23 cellular contexts compared by ENCODE assay signal in genomic region chr5:31095796-31096195, GRCh38.
"Had no signal": no experiment of that assay in that cellular context is flagged by ENCODE, and none has a peak within 500 bp of the region (broad histone marks: within the 10 kb centered on the region; RNA-seq: fewer than 3 reads in every experiment).

No MANE protein-coding gene starts in this region.

- DNase-seq: activated CD4-positive, alpha-beta T cell treated with anti-CD3 and anti-CD28 coated beads for 4 hours; activated CD4-positive, alpha-beta T cell treated with anti-CD3 and anti-CD28 coated beads, Interleukin-2, amount 50 U/mL, for 4 hours; activated CD8-positive, alpha-beta memory T cell treated with anti-CD3 and anti-CD28 coated beads, Interleukin-2, amount 50 U/mL, for 48 hours; activated CD8-positive, alpha-beta T cell treated with anti-CD3 and anti-CD28 coated beads, Interleukin-2, amount 10 ng/mL, durations not matched to agents 7 days and 5 days; activated naive CD4-positive, alpha-beta T cell treated with anti-CD3 and anti-CD28 coated beads, Interleukin-2, amount 50 U/mL, for 16 hours; activated naive CD8-positive, alpha-beta T cell treated with anti-CD3 and anti-CD28 coated beads, Interleukin-2, amount 10 ng/mL, durations not matched to agents 7 days and 5 days; activated T-cell treated with anti-CD3 and anti-CD28 coated beads, Interleukin-2, amount 50 U/mL, for 1 hour; adrenal gland; KG1; NCI-H1092; NCI-H1930; NCI-H2171; NCI-H510A; NCI-H526 treated with DMSO at 0.1 percent for 48 hours; NK-92 treated with Interleukin-12 subunit alpha and Interleukin-12 subunit beta, amount 100 ng/mL, for 24 hours; Peyer's patch; Right ventricle myocardium superior; SK-N-SH; T-helper 1 cell; WERI-Rb-1 had no signal

- H3K4me2 ChIP-seq: SK-N-SH had no signal

- H3K4me3 ChIP-seq: adrenal gland, breast epithelium, Peyer's patch, SJCRH30 had no signal

- ATAC-seq: activated CD8-positive, alpha-beta T cell treated with anti-CD3 and anti-CD28 coated beads, Interleukin-2, amount 10 ng/mL, durations not matched to agents 7 days and 5 days had no signal

- H3K27me3 Mint-ChIP-seq: activated naive CD8-positive, alpha-beta T cell treated with anti-CD3 and anti-CD28 coated beads, Interleukin-2, amount 10 ng/mL, durations not matched to agents 7 days and 5 days had no signal

- H3K4me1 ChIP-seq: adrenal gland, breast epithelium, Peyer's patch had no signal

- H3K27me3 ChIP-seq: adrenal gland, breast epithelium, Peyer's patch, SJCRH30 had no signal

- H3K36me3 Mint-ChIP-seq: activated naive CD8-positive, alpha-beta T cell treated with anti-CD3 and anti-CD28 coated beads, Interleukin-2, amount 10 ng/mL, durations not matched to agents 7 days and 5 days had no signal

- H3K27ac Mint-ChIP-seq: activated CD8-positive, alpha-beta T cell treated with anti-CD3 and anti-CD28 coated beads, Interleukin-2, amount 10 ng/mL, durations not matched to agents 7 days and 5 days; activated naive CD8-positive, alpha-beta T cell treated with anti-CD3 and anti-CD28 coated beads, Interleukin-2, amount 10 ng/mL, durations not matched to agents 7 days and 5 days had no signal

- H3K36me3 ChIP-seq: adrenal gland, breast epithelium, Peyer's patch, SJCRH30, WERI-Rb-1 had no signal

- H3K9ac ChIP-seq: SK-N-SH had no signal

- H3K27ac ChIP-seq: adrenal gland, breast epithelium, Peyer's patch, RWPE1, SJCRH30, WERI-Rb-1 had no signal

- H3K9me3 ChIP-seq: adrenal gland, Peyer's patch, SJCRH30, SK-N-SH had no signal

- H3K4me1 Mint-ChIP-seq: activated naive CD8-positive, alpha-beta T cell treated with anti-CD3 and anti-CD28 coated beads, Interleukin-2, amount 10 ng/mL, durations not matched to agents 7 days and 5 days had no signal

- H3K9me3 Mint-ChIP-seq: activated naive CD8-positive, alpha-beta T cell treated with anti-CD3 and anti-CD28 coated beads, Interleukin-2, amount 10 ng/mL, durations not matched to agents 7 days and 5 days had no signal

- H3K4me3 Mint-ChIP-seq: activated CD8-positive, alpha-beta T cell treated with anti-CD3 and anti-CD28 coated beads, Interleukin-2, amount 10 ng/mL, durations not matched to agents 7 days and 5 days; activated naive CD8-positive, alpha-beta T cell treated with anti-CD3 and anti-CD28 coated beads, Interleukin-2, amount 10 ng/mL, durations not matched to agents 7 days and 5 days had no signal
